Comparison of ENCODE assay signal across 14 cellular contexts in genomic region chr2:219637842-219638185, GRCh38. TPM values are rescaled to one million over a fixed set of nuclear protein-coding genes. Genes with fewer than 3 reads are reported as not detected.
DNase-seq lines count a peak whose midpoint lies in the region; ATAC-seq, FAIRE-seq and TF ChIP-seq lines count a peak whose summit lies in the region.
"Had no signal": no experiment of that assay in that cellular context is flagged by ENCODE, and none has a peak within 500 bp of the region (broad histone marks: within the 10 kb centered on the region; RNA-seq: fewer than 3 reads in every experiment).

No MANE protein-coding gene starts in this region.

- no peaks in the 10 kb centered on the region for H3K79me1 ChIP-seq in H1 (ENCODE audit: low read depth, low read length)

- peaks cover 6% of the 10 kb centered on the region for H3K4me1 Mint-ChIP-seq in activated T-cell treated with anti-CD3 and anti-CD28 coated beads, Interleukin-2, amount 50 U/mL, for 24 hours (ENCODE audit: low read depth)
- H3K4me1 Mint-ChIP-seq in naive thymus-derived CD4-positive, alpha-beta T cell, result peaks cover 0 to 15% (median 0%) of the 10 kb centered on the region in 7 donors

- H3K4me3 ChIP-seq in heart left ventricle (no peak overlapping the region), H1 (ENCODE audit: extremely low read depth in 1 of 4, insufficient read depth in 2 of 4, low read depth in 3 of 4, low read length in 4 of 4) (no peak overlapping the region), osteoblast (ENCODE audit: insufficient read depth, low read length) (no peak overlapping the region)
- H3K4me3 ChIP-seq in naive thymus-derived CD4-positive, alpha-beta T cell (ENCODE audit: low read length), result no peak overlapping the region
- H3K4me3 ChIP-seq: BLaER1 treated with 17β-estradiol and CSF1 and Interleukin-3, amounts not matched to agents 10 nM and 100 nM; GM23338 had no signal

- H2BK120ac ChIP-seq in H1 (replicated peaks; ENCODE audit: low read depth, low read length), result no peak overlapping the region

- DNase-seq in heart left ventricle, result no peak
- no peak for DNase-seq in left cardiac atrium
- peak; percentile 26 for DNase-seq in GM13976 (ENCODE audit: low spot score)
- DNase-seq in H1 (ENCODE audit: low read depth in 1 of 2, low spot score in 2 of 2), result no peak
- peak; percentile 85 for DNase-seq in osteoblast (ENCODE audit: insufficient read length, low spot score, missing footprints)
- no peak for DNase-seq in activated T-cell treated with anti-CD3 and anti-CD28 coated beads, Interleukin-2, amount 50 U/mL, for 24 hours
- no peak for DNase-seq in naive thymus-derived CD4-positive, alpha-beta T cell
- DNase-seq: ACHN; CD4-positive, CD25-positive, alpha-beta regulatory T cell; DMS53; GF-D8 had no signal

- H3K14ac ChIP-seq in H1 (ENCODE audit: insufficient read length), result no peak overlapping the region

- peaks cover 4% of the 10 kb centered on the region; the same call in 1 of the 2 replicates for H3K23me2 ChIP-seq in H1 (ENCODE audit: low read depth, low read length)

- in situ Hi-C loops in GM13976 (cut with MboI; ENCODE audit: low sequenced_read_pairs, unreplicated experiment), result no loop called here

- no peak overlapping the region for H3K23ac ChIP-seq in H1 (ENCODE audit: insufficient read length)

- peak overlapping the region; percentile 65; the same call in 1 of the 2 replicates for H4K8ac ChIP-seq in H1 (ENCODE audit: extremely low read depth, insufficient read depth, low read length)

- no peak overlapping the region for H3K18ac ChIP-seq in H1 (ENCODE audit: extremely low read depth, low read length)

- peaks cover 0 to 4% of the 10 kb centered on the region in 2 experiments for H4K20me1 ChIP-seq in H1 (replicated peaks in 1 of 2; ENCODE audit: control insufficient read depth in 1 of 2, insufficient read depth in 2 of 2, low read length in 2 of 2)
- no peaks in the 10 kb centered on the region for H4K20me1 ChIP-seq in osteoblast (ENCODE audit: insufficient read depth, low read length)

- ATAC-seq in heart left ventricle, result no peak
- no peak for ATAC-seq in left cardiac atrium
- ATAC-seq in naive thymus-derived CD4-positive, alpha-beta T cell, result no peak

- no peaks in the 10 kb centered on the region for H3K27me3 ChIP-seq in heart left ventricle
- H3K27me3 ChIP-seq in H1 (replicated peaks in 1 of 4; ENCODE audit: control insufficient read depth in 3 of 4, extremely low read depth in 1 of 4, insufficient read depth in 3 of 4, low read length in 3 of 4), result peaks cover 0 to under 1% (median under 1%) of the 10 kb centered on the region in 4 experiments; a peak in 3 of 7 replicates
- no peaks in the 10 kb centered on the region for H3K27me3 ChIP-seq in osteoblast (ENCODE audit: insufficient read depth, low read length)
- no peaks in the 10 kb centered on the region for H3K27me3 ChIP-seq in naive thymus-derived CD4-positive, alpha-beta T cell (ENCODE audit: control insufficient read depth in 2 of 2, insufficient read depth in 2 of 2, low read length in 2 of 2)
- H3K27me3 ChIP-seq: BLaER1 treated with 17β-estradiol and CSF1 and Interleukin-3, amounts not matched to agents 10 nM and 100 nM had no signal

- TF ChIP-seq RAD21 in H1 (IDR thresholded peaks at IDR 0.05 in 1 of 2, conservative IDR thresholded peaks at IDR 0.05 in 1 of 2; ENCODE audit: low read depth in 2 of 2, low read length in 2 of 2), result no peak

- H2BK20ac ChIP-seq in H1 (ENCODE audit: low read length), result no peak overlapping the region

- H3K9me3 ChIP-seq in heart left ventricle (no peaks in the 10 kb centered on the region), H1 (ENCODE audit: insufficient read depth in 2 of 2, low read depth in 1 of 2, low read length in 1 of 2) (no peaks in the 10 kb centered on the region), osteoblast (ENCODE audit: low read depth, low read length) (no peaks in the 10 kb centered on the region)
- H3K9me3 ChIP-seq in naive thymus-derived CD4-positive, alpha-beta T cell (ENCODE audit: control insufficient read depth in 2 of 3, low read length in 3 of 3), result no peaks in the 10 kb centered on the region
- H3K9me3 ChIP-seq: BLaER1 treated with 17β-estradiol and CSF1 and Interleukin-3, amounts not matched to agents 10 nM and 100 nM had no signal

- no peak overlapping the region for H2AK5ac ChIP-seq in H1 (ENCODE audit: low read depth, low read length)

- TF ChIP-seq POLR2A in heart left ventricle (IDR thresholded peaks at IDR 0.05) (no peak), H1 (IDR thresholded peaks at IDR 0.05; ENCODE audit: control extremely low read depth in 1 of 2, low read depth in 2 of 2, low read length in 2 of 2) (no peak)

- H3K79me2 ChIP-seq in H1 (ENCODE audit: control insufficient read depth in 1 of 2, insufficient read depth in 2 of 2, low read length in 2 of 2) (no peaks in the 10 kb centered on the region), osteoblast (ENCODE audit: insufficient read depth, low read length) (no peaks in the 10 kb centered on the region)

- FAIRE-seq in H1 (lab: Jason Lieb, UNC), result no peak

- 58 to 69% (median 64%) methylated on average over 9 of the region's 9 CpGs for WGBS in heart left ventricle, 4 donors
- WGBS in H1 (ENCODE audit: extremely low coverage in 1 of 2, insufficient coverage in 1 of 2, insufficient read length in 1 of 2, insufficient replicate concordance in 2 of 2, low coverage in 1 of 2, low lambda C conversion rate in 2 of 2, missing lambda C conversion rate in 1 of 2), 2 experiments, result 93% methylated on average over 9 of the region's 9 CpGs; no CpG with 5 or more reads in 1 of the 2 experiments

- no peak overlapping the region for H2BK15ac ChIP-seq in H1 (ENCODE audit: low read length)

- H3K4me3 Mint-ChIP-seq in activated T-cell treated with anti-CD3 and anti-CD28 coated beads, Interleukin-2, amount 50 U/mL, for 24 hours, result no peak overlapping the region
- H3K4me3 Mint-ChIP-seq in naive thymus-derived CD4-positive, alpha-beta T cell, result no peak overlapping the region
- H3K4me3 Mint-ChIP-seq: CD4-positive, CD25-positive, alpha-beta regulatory T cell; GM23338; H9 had no signal

- H3K9ac ChIP-seq in H1 (replicated peaks in 1 of 4; ENCODE audit: extremely low read depth in 1 of 4, low read depth in 3 of 4, low read length in 3 of 4), result no peak overlapping the region
- H3K9ac ChIP-seq: BLaER1 treated with 17β-estradiol and CSF1 and Interleukin-3, amounts not matched to agents 10 nM and 100 nM had no signal

- no peak overlapping the region for H3K56ac ChIP-seq in H1 (replicated peaks; ENCODE audit: insufficient read length, low read depth, low read length)

- TF ChIP-seq EP300 in H1 (IDR thresholded peaks at IDR 0.05; ENCODE audit: borderline replicate concordance in 1 of 2, low read depth in 2 of 2, low read length in 2 of 2), result no peak

- peak overlapping the region in 9 of 12 donors; percentile 17 to 98 (median 75) for H3K27ac ChIP-seq in heart left ventricle
- no peak overlapping the region for H3K27ac ChIP-seq in H1 (ENCODE audit: low read depth, low read length)
- no peak overlapping the region for H3K27ac ChIP-seq in osteoblast (ENCODE audit: low read depth, low read length)
- H3K27ac ChIP-seq in naive thymus-derived CD4-positive, alpha-beta T cell (ENCODE audit: low read depth, low read length), result no peak overlapping the region
- H3K27ac ChIP-seq: BLaER1 treated with 17β-estradiol and CSF1 and Interleukin-3, amounts not matched to agents 10 nM and 100 nM had no signal

- H3K27ac Mint-ChIP-seq in activated T-cell treated with anti-CD3 and anti-CD28 coated beads, Interleukin-2, amount 50 U/mL, for 24 hours, result no peak overlapping the region
- no peak overlapping the region for H3K27ac Mint-ChIP-seq in naive thymus-derived CD4-positive, alpha-beta T cell
- H3K27ac Mint-ChIP-seq: GM23338 had no signal

- intact Hi-C loops in heart left ventricle (cut with DNase I) (loop anchor here in 3 of 10 donors (5.0 to 10.0 kb wide), 3 partner anchors 71 to 213 kb away; no protein-coding TSS in a partner anchor), left cardiac atrium (cut with DNase I) (no loop called here)
- intact Hi-C loops in naive thymus-derived CD4-positive, alpha-beta T cell (cut with micrococcal nuclease), result no loop called here

- POLR2A ChIA-PET in H1 (lab: Charles Lee; ENCODE audit: partially characterized antibody), result interaction anchor here (0.9 to 1.5 kb wide), 3 partner anchors 8 to 101 kb away, joined by 3 to 5 read pairs (median 4); no protein-coding TSS in a partner anchor
- POLR2A ChIA-PET in naive thymus-derived CD4-positive, alpha-beta T cell (lab: Charles Lee), result no interaction called here

- H2AFZ ChIP-seq in H1 (ENCODE audit: low read length) (no peak overlapping the region), osteoblast (ENCODE audit: low read length) (no peak overlapping the region)
- H2AFZ ChIP-seq: GM23338 had no signal

- H3K9me3 Mint-ChIP-seq in activated T-cell treated with anti-CD3 and anti-CD28 coated beads, Interleukin-2, amount 50 U/mL, for 24 hours, result no peaks in the 10 kb centered on the region
- H3K9me3 Mint-ChIP-seq in naive thymus-derived CD4-positive, alpha-beta T cell, result no peaks in the 10 kb centered on the region
- H3K9me3 Mint-ChIP-seq: H9 had no signal

- H3K4ac ChIP-seq in H1 (replicated peaks; ENCODE audit: insufficient read length, low read depth, low read length), result no peak overlapping the region

- no peaks in the 10 kb centered on the region for H3K36me3 Mint-ChIP-seq in activated T-cell treated with anti-CD3 and anti-CD28 coated beads, Interleukin-2, amount 50 U/mL, for 24 hours (ENCODE audit: low read depth)
- H3K36me3 Mint-ChIP-seq in naive thymus-derived CD4-positive, alpha-beta T cell, result no peaks in the 10 kb centered on the region
- H3K36me3 Mint-ChIP-seq: CD4-positive, CD25-positive, alpha-beta regulatory T cell had no signal

- H4K5ac ChIP-seq in H1 (ENCODE audit: insufficient read length, low read depth, low read length), result no peak overlapping the region

- no peak overlapping the region for H4K91ac ChIP-seq in H1 (replicated peaks; ENCODE audit: insufficient read length, low read length)

- no peak overlapping the region for H2BK12ac ChIP-seq in H1 (ENCODE audit: low read depth, low read length)

- TF ChIP-seq CTCF in heart left ventricle (IDR thresholded peaks at IDR 0.05) (no peak), GM13976 (IDR thresholded peaks at IDR 0.05; ENCODE audit: borderline replicate concordance, control extremely low read depth, extremely low read depth, insufficient read depth, missing control alignments) (no peak), H1 (IDR thresholded peaks at IDR 0.05; ENCODE audit: control extremely low read depth in 1 of 3, insufficient read depth in 1 of 3, low read depth in 1 of 3, low read length in 3 of 3) (no peak), osteoblast (IDR thresholded peaks at IDR 0.05; ENCODE audit: extremely low read depth, low read depth, low read length) (no peak)

- H3K36me3 ChIP-seq in heart left ventricle, result peaks cover 0 to 43% (median 0%) of the 10 kb centered on the region in 9 donors
- H3K36me3 ChIP-seq in H1 (ENCODE audit: control insufficient read depth in 2 of 4, insufficient read depth in 4 of 4, low read length in 3 of 4), result no peaks in the 10 kb centered on the region
- no peaks in the 10 kb centered on the region for H3K36me3 ChIP-seq in osteoblast (ENCODE audit: insufficient read depth, low read length)
- H3K36me3 ChIP-seq in naive thymus-derived CD4-positive, alpha-beta T cell (ENCODE audit: control insufficient read depth in 2 of 3, insufficient read depth in 3 of 3, low read length in 3 of 3), result no peaks in the 10 kb centered on the region
- H3K36me3 ChIP-seq: BLaER1 treated with 17β-estradiol and CSF1 and Interleukin-3, amounts not matched to agents 10 nM and 100 nM had no signal

- CTCF ChIA-PET in H1 (lab: Charles Lee; ENCODE audit: partially characterized antibody), result interaction anchor here (0.6 to 22.0 kb wide), 23 partner anchors 9 to 178 kb away, joined by 3 to 356 read pairs (median 5); partner anchors contain the start of gene SLC4A3
- CTCF ChIA-PET in naive thymus-derived CD4-positive, alpha-beta T cell (lab: Charles Lee), result interaction anchor here (1.0 kb wide), 1 partner anchor 97 kb away, joined by 3 read pairs; no protein-coding TSS in a partner anchor

- no peak overlapping the region for H3K4me2 ChIP-seq in H1 (ENCODE audit: insufficient read depth in 1 of 2, low read depth in 2 of 2, low read length in 2 of 2)
- no peak overlapping the region for H3K4me2 ChIP-seq in osteoblast (ENCODE audit: insufficient read depth, low read length)
- H3K4me2 ChIP-seq: GM23338 had no signal

- H3K27me3 Mint-ChIP-seq in activated T-cell treated with anti-CD3 and anti-CD28 coated beads, Interleukin-2, amount 50 U/mL, for 24 hours, result peaks cover 30% of the 10 kb centered on the region
- H3K27me3 Mint-ChIP-seq in naive thymus-derived CD4-positive, alpha-beta T cell, result peaks cover 0 to 26% (median 13%) of the 10 kb centered on the region in 5 donors
- H3K27me3 Mint-ChIP-seq: CD4-positive, CD25-positive, alpha-beta regulatory T cell had no signal

- H2BK5ac ChIP-seq in H1 (ENCODE audit: low read depth, low read length), result no peak overlapping the region

- H3K4me1 ChIP-seq in heart left ventricle (peaks cover 0 to 75% (median 14%) of the 10 kb centered on the region in 12 donors), H1 (replicated peaks in 1 of 4; ENCODE audit: control insufficient read depth in 3 of 4, insufficient read depth in 4 of 4, low read length in 3 of 4) (no peaks in the 10 kb centered on the region; a peak in 2 of 7 replicates), osteoblast (ENCODE audit: insufficient read depth, low read length) (peaks cover 8% of the 10 kb centered on the region)
- peaks cover 3% of the 10 kb centered on the region in 2 donors for H3K4me1 ChIP-seq in naive thymus-derived CD4-positive, alpha-beta T cell (ENCODE audit: control insufficient read depth in 2 of 2, insufficient read depth in 2 of 2, low read length in 2 of 2)

RNA-seq across cellular contexts. Expression of gene SLC4A3, which starts 10.4 kb away (rescaled TPM):
- 100 to 1,000 TPM; 249 to 507 (median 428) TPM for total RNA-seq in heart left ventricle
- 100 to 1,000 TPM; 236 to 250 TPM for polyA plus RNA-seq in heart left ventricle
- total RNA-seq in left cardiac atrium, result 100 to 1,000 TPM; 261 to 360 TPM
- 6.5 and 7.4 TPM in 2 replicates for total RNA-seq in H1 (2021; fragmentation: NEBNext Ultra II Directional; extraction: Animal tissue kit (Norgen Biotek cat#: 25700))
- polyA plus RNA-seq in H1 (2011; rRNA removed), result 4.8 and 8.2 TPM in 2 replicates
- 5.4 TPM for polyA plus RNA-seq in H1 (2011; cell fraction: cytosol; rRNA removed)
- polyA plus RNA-seq in H1 (2011; cell fraction: nucleus; rRNA removed), result 37.1 TPM
- polyA plus RNA-seq in H1 (2012, experiment 1 of 2), result 5.8 to 8.2 TPM (median 6.5 TPM) in 4 replicates
- polyA plus RNA-seq in H1 (2012, experiment 2 of 2), result 4.7 TPM
- 4.7 TPM for polyA plus RNA-seq in H1 (2013, experiment 1 of 2)
- 4.8 TPM for polyA plus RNA-seq in H1 (2013, experiment 2 of 2)
- 2.8 and 5.1 TPM in 2 replicates for polyA minus RNA-seq in H1 (2011; rRNA and poly(A)+ RNA removed)
- 4.6 TPM for polyA minus RNA-seq in H1 (2011; cell fraction: cytosol; rRNA and poly(A)+ RNA removed)
- 9.8 TPM for polyA minus RNA-seq in H1 (2011; cell fraction: nucleus; rRNA and poly(A)+ RNA removed)
- total RNA-seq in osteoblast, result 2.5 and 3.8 TPM in 2 replicates
- total RNA-seq in naive thymus-derived CD4-positive, alpha-beta T cell, result 1 to 10 TPM in 1 of 5 experiments, under 1 TPM in 2, not detected in 2; 0.19 to 3.4 (median 0.34) TPM
- not detected for polyA plus RNA-seq in naive thymus-derived CD4-positive, alpha-beta T cell
- total RNA-seq: CD4-positive, CD25-positive, alpha-beta regulatory T cell had no signal
- polyA plus RNA-seq: CD4-positive, CD25-positive, alpha-beta regulatory T cell had no signal

RNA-seq across cellular contexts. Expression of gene STK11IP, which starts 40.2 kb away (rescaled TPM):
- total RNA-seq in heart left ventricle, result 10 to 100 TPM in 7 of 9 donors, 1 to 10 TPM in 2; 7.3 to 24.1 (median 13.9) TPM
- polyA plus RNA-seq in heart left ventricle, result 10 to 100 TPM; 14.9 to 15.6 TPM
- 10 to 100 TPM; 12.4 to 14.1 TPM for total RNA-seq in left cardiac atrium
- 24.1 and 29.6 TPM in 2 replicates for total RNA-seq in H1 (2021; fragmentation: NEBNext Ultra II Directional; extraction: Animal tissue kit (Norgen Biotek cat#: 25700))
- 18.5 and 26.5 TPM in 2 replicates for polyA plus RNA-seq in H1 (2011; rRNA removed)
- polyA plus RNA-seq in H1 (2011; cell fraction: cytosol; rRNA removed), result 15.8 TPM
- 164 TPM for polyA plus RNA-seq in H1 (2011; cell fraction: nucleus; rRNA removed)
- 17.0 to 28.8 TPM (median 24.2 TPM) in 4 replicates for polyA plus RNA-seq in H1 (2012, experiment 1 of 2)
- 20.6 TPM for polyA plus RNA-seq in H1 (2012, experiment 2 of 2)
- 15.3 TPM for polyA plus RNA-seq in H1 (2013, experiment 1 of 2)
- polyA plus RNA-seq in H1 (2013, experiment 2 of 2), result 13.6 TPM
- 24.4 and 24.9 TPM in 2 replicates for polyA minus RNA-seq in H1 (2011; rRNA and poly(A)+ RNA removed)
- 20.9 TPM for polyA minus RNA-seq in H1 (2011; cell fraction: cytosol; rRNA and poly(A)+ RNA removed)
- polyA minus RNA-seq in H1 (2011; cell fraction: nucleus; rRNA and poly(A)+ RNA removed), result 35.4 TPM
- 19.4 and 22.1 TPM in 2 replicates for total RNA-seq in osteoblast
- 10 to 100 TPM; 33.6 to 46.4 (median 42.6) TPM for total RNA-seq in naive thymus-derived CD4-positive, alpha-beta T cell
- 10 to 100 TPM in 1 of 2 donors, 1 to 10 TPM in 1; 6.8 to 13.0 TPM for polyA plus RNA-seq in naive thymus-derived CD4-positive, alpha-beta T cell

Comparison
In these comparisons a context has a peak if more than half of its experiments do, and no peak if none do; other contexts are left out.
1. DNase-seq: peak in GM13976 (single experiment) and osteoblast (single experiment); none in heart left ventricle (0 of 5), left cardiac atrium (single experiment), H1 (0 of 2), activated T-cell treated with anti-CD3 and anti-CD28 coated beads, Interleukin-2, amount 50 U/mL, for 24 hours (single experiment) and naive thymus-derived CD4-positive, alpha-beta T cell (0 of 9).
2. H3K27ac ChIP-seq: peak in heart left ventricle (9 of 12); none in H1 (single experiment), osteoblast (single experiment) and naive thymus-derived CD4-positive, alpha-beta T cell (single experiment).
3. RNA of gene SLC4A3, which starts 10.4 kb away (total RNA-seq): 249 to 507 TPM in heart left ventricle and 261 to 360 TPM in left cardiac atrium; 6.5 to 7.4 TPM in H1, 2.5 to 3.8 TPM in osteoblast and 0.19 to 3.4 TPM in naive thymus-derived CD4-positive, alpha-beta T cell; every median in the first group is over 10 times any median in the second.